In genomic region chr14:100130471-100130870, GRCh38 we compare ENCODE assay signal across 19 cellular contexts. TPM values are rescaled to one million over a fixed set of nuclear protein-coding genes. Genes with fewer than 3 reads are reported as not detected.
DNase-seq lines count a peak whose midpoint lies in the region; ATAC-seq, FAIRE-seq and TF ChIP-seq lines count a peak whose summit lies in the region.
"Had no signal": no experiment of that assay in that cellular context is flagged by ENCODE, and none has a peak within 500 bp of the region (broad histone marks: within the 10 kb centered on the region; RNA-seq: fewer than 3 reads in every experiment).

No MANE protein-coding gene starts in this region.

- DNase-seq in CD4-positive, alpha-beta memory T cell: no peak
- DNase-seq in NCI-H69 (lab: John Stamatoyannopoulos, UW) (peak; percentile 46), body of pancreas (no peak), pancreas (no peak), RWPE1 (ENCODE audit: low spot score) (no peak), NOMO-1 treated with DMSO at 0.1 percent for 48 hours (lab: John Stamatoyannopoulos, UW; ENCODE audit: unreplicated experiment) (no peak), left cardiac atrium (no peak)
- DNase-seq: activated CD4-positive, alpha-beta T cell treated with anti-CD3 and anti-CD28 coated beads, Interleukin-2, amount 10 ng/mL, durations not matched to agents 24 days and 14 days; activated T-cell treated with anti-CD3 and anti-CD28 coated beads, Interleukin-2, amount 50 U/mL, for 1 hour; dorsolateral prefrontal cortex; erythroblast; GM23248; Karpas-422; NCI-H1048 had no signal

- 85 to 86% methylated on average over 10 to 12 of the region's 12 CpGs for WGBS in body of pancreas, 2 donors
- 84% methylated on average over 12 of the region's 12 CpGs for WGBS in pancreas, 2 donors

- CTCF ChIA-PET in CD4-positive, alpha-beta memory T cell (lab: Charles Lee; ENCODE audit: partially characterized antibody): interaction anchor here (1.3 kb wide), 1 partner anchor 23 kb away, joined by 4 read pairs; no protein-coding TSS in a partner anchor
- CTCF ChIA-PET in RWPE1 (lab: Yijun Ruan, JAX): interaction anchor here (0.7 kb wide), 1 partner anchor 95 kb away, joined by 4 read pairs; no protein-coding TSS in a partner anchor

- H3K9me3 ChIP-seq in CD4-positive, alpha-beta memory T cell (ENCODE audit: control insufficient read depth in 1 of 2, low read length in 2 of 2): no peaks in the 10 kb centered on the region
- H3K9me3 ChIP-seq in body of pancreas (no peaks in the 10 kb centered on the region), pancreas (no peaks in the 10 kb centered on the region)
- H3K9me3 ChIP-seq: gastroesophageal sphincter had no signal

- H3K27ac Mint-ChIP-seq in CD4-positive, alpha-beta memory T cell: peak overlapping the region in 4 of 7 donors; percentile 12 to 65 (median 42)
- H3K27ac Mint-ChIP-seq: mesothelial cell of epicardium had no signal

- POLR2A ChIA-PET in CD4-positive, alpha-beta memory T cell (lab: Charles Lee; ENCODE audit: partially characterized antibody): interaction anchor here (0.7 to 4.2 kb wide), 3 partner anchors 10 to 84 kb away, joined by 3 to 23 read pairs (median 4); no protein-coding TSS in a partner anchor
- POLR2A ChIA-PET in RWPE1 (lab: Yijun Ruan, JAX; ENCODE audit: low non-redundant PET): no interaction called here

- intact Hi-C loops in CD4-positive, alpha-beta memory T cell (cut with micrococcal nuclease): no loop called here
- intact Hi-C loops in body of pancreas (cut with DNase I) (no loop called here), pancreas (cut with DNase I) (no loop called here), left cardiac atrium (cut with DNase I) (no loop called here)

- H3K27me3 Mint-ChIP-seq in CD4-positive, alpha-beta memory T cell: no peaks in the 10 kb centered on the region
- H3K27me3 Mint-ChIP-seq: activated CD4-positive, alpha-beta T cell treated with anti-CD3 and anti-CD28 coated beads, Interleukin-2, amount 10 ng/mL, durations not matched to agents 24 days and 14 days had no signal

- peaks cover 56 to 88% of the 10 kb centered on the region in 2 donors for H3K36me3 Mint-ChIP-seq in CD4-positive, alpha-beta memory T cell

- H3K4me1 ChIP-seq in CD4-positive, alpha-beta memory T cell (ENCODE audit: insufficient read depth, low read length): no peaks in the 10 kb centered on the region
- H3K4me1 ChIP-seq in body of pancreas (peaks cover 34% of the 10 kb centered on the region), pancreas (no peaks in the 10 kb centered on the region)

- no peak overlapping the region for H3K4me3 Mint-ChIP-seq in CD4-positive, alpha-beta memory T cell
- H3K4me3 Mint-ChIP-seq: activated CD4-positive, alpha-beta T cell treated with anti-CD3 and anti-CD28 coated beads, Interleukin-2, amount 10 ng/mL, durations not matched to agents 24 days and 14 days; mesothelial cell of epicardium had no signal

- H3K36me3 ChIP-seq in CD4-positive, alpha-beta memory T cell (ENCODE audit: insufficient read depth, low read length): peaks cover 97% of the 10 kb centered on the region
- no peaks in the 10 kb centered on the region for H3K36me3 ChIP-seq in body of pancreas (replicated peaks in 1 of 2; ENCODE audit: insufficient read depth in 1 of 2, low read depth in 2 of 2)
- no peaks in the 10 kb centered on the region for H3K36me3 ChIP-seq in pancreas

- peaks cover 0 to 8% (median under 1%) of the 10 kb centered on the region in 4 donors for H3K4me1 Mint-ChIP-seq in CD4-positive, alpha-beta memory T cell

- H3K4me3 ChIP-seq in CD4-positive, alpha-beta memory T cell (ENCODE audit: low read length in 2 of 2): no peak overlapping the region
- H3K4me3 ChIP-seq in body of pancreas: no peak overlapping the region
- no peak overlapping the region for H3K4me3 ChIP-seq in pancreas
- H3K4me3 ChIP-seq: dorsolateral prefrontal cortex, gastroesophageal sphincter, GM23248 had no signal

- H3K9me3 Mint-ChIP-seq in CD4-positive, alpha-beta memory T cell: peaks cover 0 to 5% (median 0%) of the 10 kb centered on the region in 8 donors
- H3K9me3 Mint-ChIP-seq: activated CD4-positive, alpha-beta T cell treated with anti-CD3 and anti-CD28 coated beads, Interleukin-2, amount 10 ng/mL, durations not matched to agents 24 days and 14 days; mesothelial cell of epicardium had no signal

- ATAC-seq in body of pancreas (no peak), pancreas (no peak), esophagus mucosa (no peak), left cardiac atrium (no peak)
- ATAC-seq: gastroesophageal sphincter had no signal

- TF ChIP-seq POLR2A in body of pancreas (IDR thresholded peaks at IDR 0.05): no peak

- TF ChIP-seq CTCF in body of pancreas (IDR thresholded peaks at IDR 0.05) (no peak), pancreas (IDR thresholded peaks at IDR 0.05) (no peak), RWPE1 (conservative IDR thresholded peaks at IDR 0.05; ENCODE audit: low read depth) (no peak)

- no peak overlapping the region for H3K27ac ChIP-seq in CD4-positive, alpha-beta memory T cell (ENCODE audit: low read depth, low read length)
- H3K27ac ChIP-seq in body of pancreas: peak overlapping the region in 3 of 4 donors; percentile 52 to 75 (median 74)
- peak overlapping the region in 3 of 4 donors; percentile 41 to 68 (median 51) for H3K27ac ChIP-seq in pancreas
- H3K27ac ChIP-seq in RWPE1: no peak overlapping the region
- H3K27ac ChIP-seq: gastroesophageal sphincter had no signal

- no peaks in the 10 kb centered on the region for H3K27me3 ChIP-seq in CD4-positive, alpha-beta memory T cell (ENCODE audit: insufficient read depth, low read length)
- no peaks in the 10 kb centered on the region for H3K27me3 ChIP-seq in body of pancreas
- H3K27me3 ChIP-seq in pancreas: no peaks in the 10 kb centered on the region
- H3K27me3 ChIP-seq: dorsolateral prefrontal cortex, gastroesophageal sphincter had no signal

- FAIRE-seq in pancreas (lab: Jason Lieb, UNC): no peak
- FAIRE-seq: bronchial epithelial cell, HTR-8/SVneo had no signal

RNA-seq across cellular contexts. Expression of gene DEGS2, which starts 29.0 kb away (rescaled TPM):
- under 1 TPM in 1 of 2 experiments, not detected in 1; 0.14 TPM for total RNA-seq in CD4-positive, alpha-beta memory T cell
- under 1 TPM in 1 of 2 donors, not detected in 1; 0.81 TPM for polyA plus RNA-seq in CD4-positive, alpha-beta memory T cell
- total RNA-seq in body of pancreas (10 to 100 TPM in 1 of 2 donors, 1 to 10 TPM in 1; 7.3 to 10.5 TPM), pancreas (1 to 10 TPM; 2.8 to 7.3 (median 5.3) TPM), esophagus mucosa (51.5 TPM), left cardiac atrium (under 1 TPM in 1 of 2 donors, not detected in 1; 0.18 TPM)
- polyA plus RNA-seq in pancreas: 1 to 10 TPM; 1.9 to 3.9 TPM
- polyA plus RNA-seq: GM23248 had no signal

Comparison
In these comparisons a context has a peak if more than half of its experiments do, and no peak if none do; other contexts are left out.
1. H3K27ac ChIP-seq: peak in body of pancreas (3 of 4) and pancreas (3 of 4); none in CD4-positive, alpha-beta memory T cell (single experiment) and RWPE1 (single experiment).